In the genomic region with DNA sequence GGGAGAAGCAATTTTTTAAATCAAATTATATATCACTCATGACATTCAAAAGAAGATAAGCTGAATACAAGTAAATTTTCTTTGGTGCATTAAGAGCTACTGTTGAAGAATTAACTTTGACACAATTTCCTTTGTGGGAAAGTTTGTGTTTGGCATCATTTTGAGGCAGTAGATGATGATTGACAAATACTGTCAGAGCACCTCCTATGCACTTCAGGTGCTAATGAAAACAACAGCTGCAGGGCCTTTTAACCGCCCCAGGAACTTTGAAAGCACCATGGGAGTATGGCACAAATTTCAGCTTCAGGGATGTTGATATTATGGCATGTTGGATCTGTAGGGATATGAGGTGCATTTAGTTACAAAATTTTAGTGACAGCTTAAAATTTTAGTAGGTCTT, we compare ENCODE assay signal across 22 cellular contexts. TPM values are rescaled to one million over a fixed set of nuclear protein-coding genes. Genes with fewer than 3 reads are reported as not detected.
DNase-seq lines count a peak whose midpoint lies in the region; ATAC-seq and TF ChIP-seq lines count a peak whose summit lies in the region.
"Had no signal": no experiment of that assay in that cellular context is flagged by ENCODE, and none has a peak within 500 bp of the region (broad histone marks: within the 10 kb centered on the region; RNA-seq: fewer than 3 reads in every experiment).

No MANE protein-coding gene starts in this region.

- H3K9ac ChIP-seq in DND-41 (ENCODE audit: low read depth, low read length) (peak overlapping the region; percentile 3; the same call in 1 of the 2 replicates), mammary epithelial cell (ENCODE audit: insufficient read depth, low read length) (no peak overlapping the region)
- H3K9ac ChIP-seq: BLaER1 treated with 17β-estradiol and CSF1 and Interleukin-3, amounts not matched to agents 10 nM and 100 nM had no signal

- H2AFZ ChIP-seq in DND-41 (ENCODE audit: low read depth, low read length) (no peak overlapping the region), OCI-LY7 (ENCODE audit: low read length) (no peak overlapping the region), mammary epithelial cell (ENCODE audit: low read depth, low read length) (no peak overlapping the region)

- H3K9me2 ChIP-seq in OCI-LY7 (ENCODE audit: insufficient read depth, low read length): no peaks in the 10 kb centered on the region

- in situ Hi-C loops in mammary epithelial cell (cut with MboI; ENCODE audit: low sequenced_read_pairs in 2 of 2): no loop called here

- no peaks in the 10 kb centered on the region for H3K79me2 ChIP-seq in DND-41 (ENCODE audit: insufficient read depth, low read length)
- no peaks in the 10 kb centered on the region for H3K79me2 ChIP-seq in OCI-LY7 (ENCODE audit: insufficient read depth, low read depth, low read length)
- H3K79me2 ChIP-seq in mammary epithelial cell (ENCODE audit: insufficient read depth, low read length): no peaks in the 10 kb centered on the region

- H3K36me3 ChIP-seq in DND-41 (ENCODE audit: insufficient read depth, low read length) (no peaks in the 10 kb centered on the region), KOPT-K1 (ENCODE audit: insufficient read depth, low read length) (no peaks in the 10 kb centered on the region), OCI-LY7 (ENCODE audit: insufficient read depth, low read length) (no peaks in the 10 kb centered on the region), mammary epithelial cell (ENCODE audit: insufficient read depth, low read length) (no peaks in the 10 kb centered on the region)

- H3K4me1 Mint-ChIP-seq in CD4-positive, alpha-beta T cell (ENCODE audit: low read depth): no peaks in the 10 kb centered on the region
- peaks cover 0 to 5% (median 0%) of the 10 kb centered on the region in 4 donors for H3K4me1 Mint-ChIP-seq in naive thymus-derived CD8-positive, alpha-beta T cell
- H3K4me1 Mint-ChIP-seq: CD4-positive, alpha-beta memory T cell; CD8-positive, alpha-beta memory T cell had no signal

- H3K4me1 ChIP-seq in DND-41 (ENCODE audit: insufficient read depth, low read length): peaks cover 53% of the 10 kb centered on the region
- H3K4me1 ChIP-seq in OCI-LY7 (ENCODE audit: insufficient read depth, low read length, poor library complexity, severe bottlenecking): peaks cover 22% of the 10 kb centered on the region
- no peaks in the 10 kb centered on the region for H3K4me1 ChIP-seq in mammary epithelial cell (ENCODE audit: insufficient read depth, low read length)
- H3K4me1 ChIP-seq: A549; BLaER1 treated with 17β-estradiol and CSF1 and Interleukin-3, amounts not matched to agents 10 nM and 100 nM had no signal

- 100% methylated on average over 1 of the region's 1 CpG for WGBS in mammary epithelial cell (ENCODE audit: low coverage, missing lambda C conversion rate)

- peaks cover 4% of the 10 kb centered on the region for H3K36me3 Mint-ChIP-seq in CD4-positive, alpha-beta T cell (ENCODE audit: low read depth)
- H3K36me3 Mint-ChIP-seq in naive thymus-derived CD8-positive, alpha-beta T cell: peaks cover 0 to 6% (median 4%) of the 10 kb centered on the region in 3 donors

- POLR2A ChIA-PET in OCI-LY7 (lab: Charles Lee): interaction anchor here (0.5 to 2.4 kb wide), 8 partner anchors 11 to 1218 kb away, joined by 3 to 15 read pairs (median 3); no protein-coding TSS in a partner anchor
- POLR2A ChIA-PET in CD4-positive, alpha-beta T cell (lab: Charles Lee): interaction anchor here (1.3 kb wide), 1 partner anchor 28 kb away, joined by 3 read pairs; no protein-coding TSS in a partner anchor
- POLR2A ChIA-PET in naive thymus-derived CD8-positive, alpha-beta T cell (lab: Charles Lee): no interaction called here

- peak; percentile 67 for ATAC-seq in DND-41 (ENCODE audit: insufficient read depth, low read depth)
- no peak for ATAC-seq in CD4-positive, alpha-beta T cell (ENCODE audit: poor library complexity)
- ATAC-seq in naive thymus-derived CD8-positive, alpha-beta T cell: no peak
- ATAC-seq: A549 had no signal

- BruUV-seq in OCI-LY7 (replicated peaks; lab: Mats Ljungman, UMichigan) (no TSS peak), mammary epithelial cell (replicated peaks; lab: Mats Ljungman, UMichigan) (no TSS peak)

- H3K27me3 Mint-ChIP-seq in CD4-positive, alpha-beta T cell: no peaks in the 10 kb centered on the region
- H3K27me3 Mint-ChIP-seq in naive thymus-derived CD8-positive, alpha-beta T cell: peaks cover 0 to 10% (median 0%) of the 10 kb centered on the region in 5 donors
- H3K27me3 Mint-ChIP-seq: B cell; CD4-positive, alpha-beta memory T cell had no signal

- peak overlapping the region; percentile 71 for H3K27ac ChIP-seq in DND-41 (ENCODE audit: low read length)
- H3K27ac ChIP-seq in KOPT-K1 (ENCODE audit: low read depth, low read length, poor library complexity, severe bottlenecking): peak overlapping the region; percentile 41
- no peak overlapping the region for H3K27ac ChIP-seq in OCI-LY7 (ENCODE audit: low read depth, low read length, poor library complexity, severe bottlenecking)
- H3K27ac ChIP-seq in mammary epithelial cell (ENCODE audit: insufficient read depth, low read depth, low read length): no peak overlapping the region
- H3K27ac ChIP-seq in CD4-positive, alpha-beta T cell (ENCODE audit: low read depth, low read length): no peak overlapping the region
- H3K27ac ChIP-seq: 22Rv1; A549; BLaER1 treated with 17β-estradiol and CSF1 and Interleukin-3, amounts not matched to agents 10 nM and 100 nM; C4-2B had no signal

- CTCF ChIA-PET in OCI-LY7 (lab: Charles Lee; ENCODE audit: unreplicated experiment) (no interaction called here), mammary epithelial cell (lab: Charles Lee; ENCODE audit: low non-redundant PET) (no interaction called here)
- CTCF ChIA-PET in CD4-positive, alpha-beta T cell (lab: Charles Lee): no interaction called here

- no peak for TF ChIP-seq CTCF in DND-41 (IDR thresholded peaks at IDR 0.05; ENCODE audit: borderline replicate concordance, extremely low read depth, low read length, poor library complexity, severe bottlenecking)
- no peak for TF ChIP-seq CTCF in OCI-LY7 (conservative IDR thresholded peaks at IDR 0.05; ENCODE audit: low read length)
- TF ChIP-seq CTCF in mammary epithelial cell (conservative IDR thresholded peaks at IDR 0.05 in 1 of 2, IDR thresholded peaks at IDR 0.05 in 1 of 2; ENCODE audit: extremely low read depth in 1 of 2, insufficient read depth in 1 of 2, low read depth in 1 of 2, low read length in 2 of 2): no peak
- TF ChIP-seq CTCF in CD4-positive, alpha-beta T cell (IDR thresholded peaks at IDR 0.05): no peak

- H3K4me2 ChIP-seq in DND-41 (ENCODE audit: insufficient read depth, low read length) (no peak overlapping the region), OCI-LY7 (ENCODE audit: low read length) (no peak overlapping the region), mammary epithelial cell (ENCODE audit: insufficient read depth, low read depth, low read length) (no peak overlapping the region)
- H3K4me2 ChIP-seq: A549; BLaER1 treated with 17β-estradiol and CSF1 and Interleukin-3, amounts not matched to agents 10 nM and 100 nM had no signal

- no peak overlapping the region for H3K4me3 Mint-ChIP-seq in CD4-positive, alpha-beta T cell
- H3K4me3 Mint-ChIP-seq in naive thymus-derived CD8-positive, alpha-beta T cell: no peak overlapping the region
- H3K4me3 Mint-ChIP-seq: B cell; CD4-positive, alpha-beta memory T cell; CD8-positive, alpha-beta memory T cell had no signal

- H3K9me3 ChIP-seq in DND-41 (ENCODE audit: insufficient read depth, low read length, severe bottlenecking) (peaks cover 9% of the 10 kb centered on the region), KOPT-K1 (ENCODE audit: insufficient read depth, low read length, poor library complexity, severe bottlenecking) (peaks cover 33% of the 10 kb centered on the region), OCI-LY7 (ENCODE audit: low read length) (peaks cover 32% of the 10 kb centered on the region; the same call in 1 of the 2 replicates), mammary epithelial cell (replicated peaks; ENCODE audit: insufficient read depth, low read length) (no peaks in the 10 kb centered on the region)
- no peaks in the 10 kb centered on the region for H3K9me3 ChIP-seq in CD4-positive, alpha-beta T cell (ENCODE audit: control insufficient read depth, low read length)
- H3K9me3 ChIP-seq: A549 had no signal

- dilution Hi-C loops in mammary epithelial cell (cut with HindIII; ENCODE audit: low sequenced_read_pairs): no loop called here

- no peaks in the 10 kb centered on the region for H3K27me3 ChIP-seq in DND-41 (ENCODE audit: insufficient read depth, low read length, poor library complexity)
- no peaks in the 10 kb centered on the region for H3K27me3 ChIP-seq in mammary epithelial cell (ENCODE audit: insufficient read depth, low read length)
- H3K27me3 ChIP-seq in CD4-positive, alpha-beta T cell (ENCODE audit: control insufficient read depth, insufficient read depth, low read length): no peaks in the 10 kb centered on the region
- H3K27me3 ChIP-seq: BLaER1 treated with 17β-estradiol and CSF1 and Interleukin-3, amounts not matched to agents 10 nM and 100 nM had no signal

- intact Hi-C loops in OCI-LY7 (cut with micrococcal nuclease; ENCODE audit: unreplicated experiment): no loop called here
- intact Hi-C loops in mammary epithelial cell (cut with micrococcal nuclease): no loop called here
- intact Hi-C loops in CD4-positive, alpha-beta T cell (cut with DNase I, micrococcal nuclease): no loop called here

- no peak overlapping the region for H3K4me3 ChIP-seq in DND-41 (ENCODE audit: low read depth in 1 of 2, low read length in 2 of 2)
- H3K4me3 ChIP-seq in OCI-LY7 (ENCODE audit: low read depth, low read length, poor library complexity, severe bottlenecking): no peak overlapping the region
- H3K4me3 ChIP-seq in mammary epithelial cell (replicated peaks in 1 of 3; ENCODE audit: insufficient read depth in 1 of 3, low read depth in 2 of 3, low read length in 3 of 3): no peak overlapping the region
- H3K4me3 ChIP-seq: A549; BLaER1 treated with 17β-estradiol and CSF1 and Interleukin-3, amounts not matched to agents 10 nM and 100 nM had no signal

- H4K20me1 ChIP-seq in DND-41 (ENCODE audit: insufficient read depth, low read length) (no peaks in the 10 kb centered on the region), OCI-LY7 (ENCODE audit: insufficient read depth, low read length) (no peaks in the 10 kb centered on the region), mammary epithelial cell (ENCODE audit: insufficient read depth, low read length) (no peaks in the 10 kb centered on the region)
- H4K20me1 ChIP-seq: BLaER1 treated with 17β-estradiol and CSF1 and Interleukin-3, amounts not matched to agents 10 nM and 100 nM had no signal

- no peak for DNase-seq in DND-41
- DNase-seq in OCI-LY7 (ENCODE audit: low spot score): peak; percentile 19
- no peak for DNase-seq in mammary epithelial cell
- DNase-seq in CD4-positive, alpha-beta T cell: no peak
- no peak for DNase-seq in naive thymus-derived CD8-positive, alpha-beta T cell
- DNase-seq: AML-193; CD4-positive, alpha-beta memory T cell; CD8-positive, alpha-beta memory T cell; COR-L47; DMS 273 treated with DMSO at 0.1 percent for 48 hours; DMS153; DMS53; DMS79; GF-D8 had no signal

- peaks cover 14% of the 10 kb centered on the region for H3K9me3 Mint-ChIP-seq in CD4-positive, alpha-beta T cell
- peaks cover 0 to 15% (median 5%) of the 10 kb centered on the region in 9 donors for H3K9me3 Mint-ChIP-seq in naive thymus-derived CD8-positive, alpha-beta T cell

- no peak overlapping the region for H3K27ac Mint-ChIP-seq in CD4-positive, alpha-beta T cell
- no peak overlapping the region for H3K27ac Mint-ChIP-seq in naive thymus-derived CD8-positive, alpha-beta T cell
- H3K27ac Mint-ChIP-seq: B cell; CD4-positive, alpha-beta memory T cell; CD8-positive, alpha-beta memory T cell had no signal

RNA-seq across cellular contexts. Expression of a gene that starts 21.0 kb away (rescaled TPM):
- total RNA-seq in OCI-LY7 (2014; rRNA removed; shearing (Covaris generic)): not detected in 2 replicates
- total RNA-seq in OCI-LY7 (2022): not detected in 2 replicates
- not detected for total RNA-seq in mammary epithelial cell
- polyA plus RNA-seq in mammary epithelial cell: not detected
- polyA minus RNA-seq in mammary epithelial cell: not detected
- total RNA-seq in CD4-positive, alpha-beta T cell: not detected
- total RNA-seq in naive thymus-derived CD8-positive, alpha-beta T cell: not detected
- not detected for polyA plus RNA-seq in naive thymus-derived CD8-positive, alpha-beta T cell
- total RNA-seq: A172; CD4-positive, alpha-beta memory T cell; CD8-positive, alpha-beta memory T cell had no signal
- polyA plus RNA-seq: A549, BJ had no signal

RNA-seq across cellular contexts. Expression of a gene that starts 45.1 kb away (rescaled TPM):
- total RNA-seq in OCI-LY7 (2014; rRNA removed; shearing (Covaris generic)): 322 and 392 TPM in 2 replicates
- 225 and 277 TPM in 2 replicates for total RNA-seq in OCI-LY7 (2022)
- total RNA-seq in mammary epithelial cell: 10 to 100 TPM; 19.2 to 20.8 TPM
- polyA plus RNA-seq in mammary epithelial cell: 16.2 TPM
- polyA minus RNA-seq in mammary epithelial cell: 16.0 TPM
- 10 to 100 TPM; 68.4 to 74.6 TPM for total RNA-seq in CD4-positive, alpha-beta T cell
- 10 to 100 TPM; 78.5 to 98.3 TPM for total RNA-seq in naive thymus-derived CD8-positive, alpha-beta T cell
- polyA plus RNA-seq in naive thymus-derived CD8-positive, alpha-beta T cell: 100 to 1,000 TPM; 101 to 118 (median 113) TPM

Comparison
In these comparisons a context has a peak if more than half of its experiments do, and no peak if none do; other contexts are left out.
1. H3K27ac ChIP-seq: peak in DND-41 (single experiment) and KOPT-K1 (single experiment); none in OCI-LY7 (single experiment), mammary epithelial cell (single experiment) and CD4-positive, alpha-beta T cell (single experiment).